9 cellular contexts compared by ENCODE assay signal in the genomic region with DNA sequence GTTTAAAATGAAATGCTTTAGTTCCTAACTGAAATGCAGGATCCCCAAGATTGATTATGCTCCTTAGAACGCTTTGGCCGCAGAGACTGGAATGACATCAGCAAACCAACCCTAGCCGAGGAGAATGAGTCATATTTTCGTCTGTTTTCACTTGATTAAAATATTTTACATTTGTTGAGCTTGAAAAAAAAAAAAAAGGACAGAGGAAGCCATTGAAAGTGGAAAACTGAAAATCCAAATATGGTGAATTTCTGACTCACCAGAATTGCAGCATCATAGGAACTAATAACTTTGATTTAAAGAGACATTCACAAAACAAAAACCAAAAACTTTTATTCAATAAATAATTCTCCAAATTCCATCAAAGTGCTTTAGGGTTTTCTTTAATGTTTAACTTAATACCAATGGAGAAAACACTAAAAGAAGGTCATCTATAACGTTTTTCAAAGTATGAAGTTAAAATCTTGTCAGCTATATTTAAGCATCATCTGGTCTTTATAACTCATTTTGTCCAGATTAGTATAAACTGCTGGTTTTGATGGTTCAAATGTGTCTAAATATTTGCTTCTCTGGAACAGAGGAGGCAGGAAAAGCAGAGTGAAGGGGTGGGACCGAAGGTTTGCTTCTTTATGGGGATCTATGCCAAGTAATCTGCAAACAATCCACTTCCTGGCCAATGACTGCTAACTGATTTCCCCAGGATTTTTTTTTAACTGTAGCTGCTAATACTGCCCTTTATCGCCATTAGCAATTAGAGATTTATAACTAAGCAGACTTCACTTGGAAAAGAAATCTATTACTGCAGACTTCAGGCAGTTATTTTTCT. TPM values are rescaled to one million over a fixed set of nuclear protein-coding genes. Genes with fewer than 3 reads are reported as not detected.
DNase-seq lines count a peak whose midpoint lies in the region; ATAC-seq lines count a peak whose summit lies in the region.
"Had no signal": no experiment of that assay in that cellular context is flagged by ENCODE, and none has a peak within 500 bp of the region (broad histone marks: within the 10 kb centered on the region; RNA-seq: fewer than 3 reads in every experiment).

No MANE protein-coding gene starts in this region.

- DNase-seq in activated CD4-positive, CD25-positive, alpha-beta regulatory T cell treated with anti-CD3 and anti-CD28 coated beads, Interleukin-2, amount 50 U/mL, for 72 hours = no peak
- DNase-seq in activated CD4-positive, alpha-beta memory T cell treated with anti-CD3 and anti-CD28 coated beads for 36 hours = peak; percentile 44
- DNase-seq in hepatic stellate cell (ENCODE audit: low spot score) (peak; percentile 48), stromal cell of bone marrow (ENCODE audit: low read depth) (peak; percentile 94), SK-N-DZ (ENCODE audit: low spot score) (no peak), NCI-H146 treated with DMSO at 0.1 percent for 48 hours (lab: John Stamatoyannopoulos, UW; ENCODE audit: unreplicated experiment) (no peak)
- DNase-seq: WERI-Rb-1 had no signal

- intact Hi-C loops in activated CD4-positive, alpha-beta memory T cell treated with anti-CD3 and anti-CD28 coated beads for 36 hours (cut with micrococcal nuclease) = no loop called here

- no peaks in the 10 kb centered on the region for H3K9me3 Mint-ChIP-seq in activated CD4-positive, alpha-beta memory T cell treated with anti-CD3 and anti-CD28 coated beads for 36 hours

- POLR2A ChIA-PET in activated CD4-positive, alpha-beta memory T cell treated with anti-CD3 and anti-CD28 coated beads for 36 hours (lab: Charles Lee) = no interaction called here

- H3K4me3 Mint-ChIP-seq in activated CD4-positive, alpha-beta memory T cell treated with anti-CD3 and anti-CD28 coated beads for 36 hours = no peak overlapping the region

- peak; percentile 35 to 70 for ATAC-seq in activated CD4-positive, CD25-positive, alpha-beta regulatory T cell treated with anti-CD3 and anti-CD28 coated beads, Interleukin-2, amount 50 U/mL, for 24 hours
- ATAC-seq in GM19023 (IDR thresholded peaks at IDR 0.05; ENCODE audit: unreplicated experiment) = no peak

- H3K27ac Mint-ChIP-seq in activated CD4-positive, alpha-beta memory T cell treated with anti-CD3 and anti-CD28 coated beads for 36 hours = no peak overlapping the region

- H3K4me1 Mint-ChIP-seq in activated CD4-positive, alpha-beta memory T cell treated with anti-CD3 and anti-CD28 coated beads for 36 hours (ENCODE audit: low read depth) = peaks cover 10% of the 10 kb centered on the region

- H3K36me3 Mint-ChIP-seq in activated CD4-positive, alpha-beta memory T cell treated with anti-CD3 and anti-CD28 coated beads for 36 hours = no peaks in the 10 kb centered on the region

- peaks cover 2% of the 10 kb centered on the region for H3K27me3 Mint-ChIP-seq in activated CD4-positive, alpha-beta memory T cell treated with anti-CD3 and anti-CD28 coated beads for 36 hours

- CTCF ChIA-PET in activated CD4-positive, alpha-beta memory T cell treated with anti-CD3 and anti-CD28 coated beads for 36 hours (lab: Charles Lee) = interaction anchor here (0.7 kb wide), 1 partner anchor 1179 kb away, joined by 3 read pairs; no protein-coding TSS in a partner anchor

RNA-seq across cellular contexts. Expression of gene COL5A2, which starts 30.9 kb away (rescaled TPM):
- under 1 TPM; 0.83 to 0.85 TPM for total RNA-seq in activated CD4-positive, alpha-beta memory T cell treated with anti-CD3 and anti-CD28 coated beads for 36 hours
- polyA plus RNA-seq in SK-N-DZ (2014; cell fraction: cytosol; rRNA removed) = 3.4 and 4.1 TPM in 2 replicates
- polyA plus RNA-seq in SK-N-DZ (2014; cell fraction: nucleus; rRNA removed) = 16.7 and 19.1 TPM in 2 replicates

Comparison
In these comparisons a context has a peak if more than half of its experiments do, and no peak if none do; other contexts are left out.
1. DNase-seq: peak in activated CD4-positive, alpha-beta memory T cell treated with anti-CD3 and anti-CD28 coated beads for 36 hours (single experiment), hepatic stellate cell (single experiment) and stromal cell of bone marrow (single experiment); none in activated CD4-positive, CD25-positive, alpha-beta regulatory T cell treated with anti-CD3 and anti-CD28 coated beads, Interleukin-2, amount 50 U/mL, for 72 hours (single experiment), SK-N-DZ (single experiment) and NCI-H146 treated with DMSO at 0.1 percent for 48 hours (single experiment).